In the genomic region with DNA sequence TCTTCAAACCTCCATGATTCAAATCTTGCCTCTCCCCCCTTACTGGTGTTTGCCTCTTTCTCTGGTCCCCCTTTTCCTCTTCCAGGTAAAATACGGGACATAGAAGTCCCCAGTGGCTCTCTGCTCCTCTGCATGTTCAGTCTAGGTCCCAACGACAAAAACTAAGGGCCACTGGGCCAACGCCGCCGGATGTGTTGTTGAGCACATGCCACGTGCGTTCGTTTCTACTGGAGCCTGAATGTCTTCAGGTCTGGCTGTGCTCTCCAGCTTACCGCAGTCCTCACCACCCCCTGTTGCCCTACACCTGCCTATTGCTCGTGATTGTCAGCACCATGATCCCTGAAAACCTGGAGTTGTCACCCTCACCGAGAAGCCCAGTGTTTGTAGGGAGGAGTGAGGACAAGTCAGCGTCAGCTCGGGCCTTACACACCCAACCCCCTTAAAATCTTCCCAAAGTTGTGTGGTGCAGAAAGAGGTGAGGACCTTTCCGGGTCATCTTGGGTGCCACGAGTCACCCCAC, we compare ENCODE assay signal across 35 cellular contexts. TPM values are rescaled to one million over a fixed set of nuclear protein-coding genes. Genes with fewer than 3 reads are reported as not detected.
"Had no signal": no experiment of that assay in that cellular context is flagged by ENCODE, and none has a peak within 500 bp of the region (broad histone marks: within the 10 kb centered on the region; RNA-seq: fewer than 3 reads in every experiment).

No MANE protein-coding gene starts in this region.

- DNase-seq: activated B cell treated with CpG ODN at 0.5 μM for 24 hours; activated CD4-positive, alpha-beta memory T cell treated with anti-CD3 and anti-CD28 coated beads, Interleukin-2, amount 10 ng/mL, durations not matched to agents 7 days and 5 days; activated CD4-positive, alpha-beta T cell treated with anti-CD3 and anti-CD28 coated beads for 1 hour; activated CD4-positive, alpha-beta T cell treated with anti-CD3 and anti-CD28 coated beads for 48 hours; activated CD8-positive, alpha-beta memory T cell treated with anti-CD3 and anti-CD28 coated beads for 24 hours; activated CD8-positive, alpha-beta memory T cell treated with anti-CD3 and anti-CD28 coated beads, Interleukin-2, amount 10 ng/mL, durations not matched to agents 7 days and 5 days; activated CD8-positive, alpha-beta memory T cell treated with anti-CD3 and anti-CD28 coated beads, Interleukin-2, amount 50 U/mL, for 48 hours; activated effector memory CD4-positive, alpha-beta T cell treated with Interleukin-2 at 50 U/mL for 16 hours; activated naive CD4-positive, alpha-beta T cell treated with anti-CD3 and anti-CD28 coated beads, Interleukin-2, amount 10 ng/mL, durations not matched to agents 7 days and 5 days; activated naive CD8-positive, alpha-beta T cell treated with anti-CD3 and anti-CD28 coated beads, Interleukin-2, amount 50 U/mL, for 24 hours; activated T-cell treated with anti-CD3 and anti-CD28 coated beads, Interleukin-2, amount 50 U/mL, for 48 hours; anterior cingulate cortex; NCI-H1092 treated with DMSO at 0.1 percent for 48 hours; NCI-H1417; NCI-H146; NCI-H187; NCI-H2029 treated with DMSO at 0.1 percent for 48 hours; NCI-H2107; NCI-H2171; NCI-H510A; NCI-H526; NCI-H748 treated with DMSO at 0.1 percent for 48 hours; NK-92 treated with Interleukin-12 subunit alpha and Interleukin-12 subunit beta, amount 100 ng/mL, for 24 hours; PC-3; Peyer's patch; RPMI8226; SIG-M5; T-cell; T-helper 2 cell; T-helper 9 cell had no signal

- H3K9me3 Mint-ChIP-seq: activated B cell treated with CpG ODN at 0.5 μM for 24 hours; activated CD4-positive, alpha-beta memory T cell treated with anti-CD3 and anti-CD28 coated beads, Interleukin-2, amount 10 ng/mL, durations not matched to agents 7 days and 5 days; activated naive CD4-positive, alpha-beta T cell treated with anti-CD3 and anti-CD28 coated beads, Interleukin-2, amount 10 ng/mL, durations not matched to agents 7 days and 5 days; activated naive CD8-positive, alpha-beta T cell treated with anti-CD3 and anti-CD28 coated beads, Interleukin-2, amount 50 U/mL, for 24 hours; T-cell had no signal

- H3K27ac Mint-ChIP-seq: activated B cell treated with CpG ODN at 0.5 μM for 24 hours; activated CD4-positive, alpha-beta memory T cell treated with anti-CD3 and anti-CD28 coated beads, Interleukin-2, amount 10 ng/mL, durations not matched to agents 7 days and 5 days; activated CD8-positive, alpha-beta memory T cell treated with anti-CD3 and anti-CD28 coated beads, Interleukin-2, amount 10 ng/mL, durations not matched to agents 7 days and 5 days; activated naive CD4-positive, alpha-beta T cell treated with anti-CD3 and anti-CD28 coated beads, Interleukin-2, amount 10 ng/mL, durations not matched to agents 7 days and 5 days; activated naive CD8-positive, alpha-beta T cell; activated naive CD8-positive, alpha-beta T cell treated with anti-CD3 and anti-CD28 coated beads, Interleukin-2, amount 50 U/mL, for 24 hours; T-cell had no signal

- H3K27ac ChIP-seq: Peyer's patch, VCaP had no signal

- H3K4me1 Mint-ChIP-seq: activated CD8-positive, alpha-beta memory T cell treated with anti-CD3 and anti-CD28 coated beads, Interleukin-2, amount 10 ng/mL, durations not matched to agents 7 days and 5 days had no signal

- H3K27me3 ChIP-seq: Peyer's patch had no signal

- H3K36me3 Mint-ChIP-seq: activated CD8-positive, alpha-beta memory T cell treated with anti-CD3 and anti-CD28 coated beads, Interleukin-2, amount 10 ng/mL, durations not matched to agents 7 days and 5 days; activated naive CD4-positive, alpha-beta T cell treated with anti-CD3 and anti-CD28 coated beads, Interleukin-2, amount 10 ng/mL, durations not matched to agents 7 days and 5 days; activated naive CD8-positive, alpha-beta T cell; brain; T-cell had no signal

- H3K4me3 ChIP-seq: Peyer's patch had no signal

- H3K36me3 ChIP-seq: Peyer's patch had no signal

- ATAC-seq: activated CD8-positive, alpha-beta memory T cell treated with anti-CD3 and anti-CD28 coated beads, Interleukin-2, amount 10 ng/mL, durations not matched to agents 7 days and 5 days; activated naive CD8-positive, alpha-beta T cell treated with anti-CD3 and anti-CD28 coated beads, Interleukin-2, amount 50 U/mL, for 24 hours; PC-3; SK-N-SH treated with all-trans-retinoic acid at 6 μM for 48 hours; T-cell had no signal

- H3K4me3 Mint-ChIP-seq: activated B cell treated with CpG ODN at 0.5 μM for 24 hours; activated CD4-positive, alpha-beta memory T cell treated with anti-CD3 and anti-CD28 coated beads, Interleukin-2, amount 10 ng/mL, durations not matched to agents 7 days and 5 days; activated CD8-positive, alpha-beta memory T cell treated with anti-CD3 and anti-CD28 coated beads, Interleukin-2, amount 10 ng/mL, durations not matched to agents 7 days and 5 days; activated naive CD4-positive, alpha-beta T cell treated with anti-CD3 and anti-CD28 coated beads, Interleukin-2, amount 10 ng/mL, durations not matched to agents 7 days and 5 days; activated naive CD8-positive, alpha-beta T cell; activated naive CD8-positive, alpha-beta T cell treated with anti-CD3 and anti-CD28 coated beads, Interleukin-2, amount 50 U/mL, for 24 hours had no signal

- H3K9me3 ChIP-seq: Peyer's patch had no signal

RNA-seq across cellular contexts. Expression of a gene that starts 2.8 kb away (rescaled TPM):
- total RNA-seq: activated B cell treated with CpG ODN at 0.5 μM for 24 hours; activated CD4-positive, alpha-beta memory T cell treated with anti-CD3 and anti-CD28 coated beads, Interleukin-2, amount 10 ng/mL, durations not matched to agents 7 days and 5 days; activated CD8-positive, alpha-beta memory T cell treated with anti-CD3 and anti-CD28 coated beads, Interleukin-2, amount 10 ng/mL, durations not matched to agents 7 days and 5 days; PC-3; SK-MEL-5 had no signal
